27 cellular contexts compared by ENCODE assay signal in the genomic region with DNA sequence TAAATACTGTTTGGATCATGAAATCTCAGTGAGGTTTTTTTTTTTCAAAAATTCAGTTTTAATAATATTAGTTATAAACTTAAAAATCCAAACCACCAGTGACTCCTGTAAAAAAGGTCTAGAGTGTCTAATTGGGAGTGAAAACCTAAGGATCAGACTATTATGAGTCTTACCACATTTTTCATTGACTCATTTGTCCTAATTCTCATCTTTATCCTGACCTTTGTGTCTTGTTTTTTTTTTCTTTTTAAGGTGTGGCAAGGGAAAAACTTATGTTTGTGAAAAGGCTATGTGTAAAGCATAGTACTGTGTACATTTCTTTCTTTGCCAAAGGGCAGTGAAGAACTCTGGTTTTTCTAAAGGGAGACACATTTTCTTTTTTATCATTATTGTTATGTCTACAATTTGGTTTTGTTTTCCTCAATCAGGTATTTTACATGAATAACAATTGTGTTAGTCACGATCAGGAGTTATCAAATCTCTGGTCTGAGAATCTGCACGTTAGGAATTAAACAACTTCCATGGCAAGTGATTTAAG. TPM values are rescaled to one million over a fixed set of nuclear protein-coding genes. Genes with fewer than 3 reads are reported as not detected.
A peak's percentile ranks its signal among the peaks of the same experiment; 100 is the strongest.
DNase-seq lines count a peak whose midpoint lies in the region; ATAC-seq and TF ChIP-seq lines count a peak whose summit lies in the region.
"Had no signal": no experiment of that assay in that cellular context is flagged by ENCODE, and none has a peak within 500 bp of the region (broad histone marks: within the 10 kb centered on the region; RNA-seq: fewer than 3 reads in every experiment).

No MANE protein-coding gene starts in this region.

- H3K9me3 Mint-ChIP-seq in chondrocyte (ENCODE audit: low read depth) (no peaks in the 10 kb centered on the region), memory B cell (no peaks in the 10 kb centered on the region)
- H3K9me3 Mint-ChIP-seq: activated naive CD4-positive, alpha-beta T cell treated with anti-CD3 and anti-CD28 coated beads for 36 hours; activated T-helper 1 cell treated with anti-CD3 and anti-CD28 coated beads, Interleukin-12 subunit alpha, Interleukin-12 subunit beta, Interleukin-2, Interleukin-4 antibody, amounts not matched to agents 30 ng/mL and 10 ng/mL and 1 ng/mL, durations not matched to agents 14 hours and 24 hours and 36 hours; CD8-positive, alpha-beta memory T cell; H9; stimulated activated naive CD8-positive, alpha-beta T cell treated with anti-CD3 and anti-CD28 coated beads, Interleukin-15, amount 100 ng/mL, for 72 hours had no signal

- no peaks in the 10 kb centered on the region for H3K36me3 ChIP-seq in ACC112 (ENCODE audit: insufficient read depth, low read length)
- H3K36me3 ChIP-seq: BE2C, cardiac muscle cell, esophagus squamous epithelium, left lung, vagina had no signal

- no peak overlapping the region for H3K4me3 Mint-ChIP-seq in chondrocyte (ENCODE audit: unreplicated experiment)
- no peak overlapping the region for H3K4me3 Mint-ChIP-seq in memory B cell
- H3K4me3 Mint-ChIP-seq: activated naive CD4-positive, alpha-beta T cell treated with anti-CD3 and anti-CD28 coated beads for 36 hours; activated T-helper 1 cell treated with anti-CD3 and anti-CD28 coated beads, Interleukin-12 subunit alpha, Interleukin-12 subunit beta, Interleukin-2, Interleukin-4 antibody, amounts not matched to agents 30 ng/mL and 10 ng/mL and 1 ng/mL, durations not matched to agents 14 hours and 24 hours and 36 hours; CD8-positive, alpha-beta memory T cell; H9; stimulated activated naive CD8-positive, alpha-beta T cell treated with anti-CD3 and anti-CD28 coated beads, Interleukin-15, amount 100 ng/mL, for 72 hours had no signal

- H2AFZ ChIP-seq in ACC112 (ENCODE audit: low read length, unreplicated experiment), result no peak overlapping the region

- no peaks in the 10 kb centered on the region for H3K79me2 ChIP-seq in ACC112 (ENCODE audit: control insufficient read depth, insufficient read depth, low read length, unreplicated experiment)

- ATAC-seq in memory B cell (ENCODE audit: low read depth) (no peak), HG03108 (IDR thresholded peaks at IDR 0.05; ENCODE audit: unreplicated experiment) (no peak), HG03442 (IDR thresholded peaks at IDR 0.05; ENCODE audit: unreplicated experiment) (no peak)
- ATAC-seq: activated CD4-positive, CD25-positive, alpha-beta regulatory T cell treated with anti-CD3 and anti-CD28 coated beads, Interleukin-2, amount 50 U/mL, for 24 hours; left lung; Panc1; psoas muscle; stimulated activated naive CD8-positive, alpha-beta T cell treated with anti-CD3 and anti-CD28 coated beads, Interleukin-15, amount 100 ng/mL, for 72 hours had no signal

- H3K4me3 ChIP-seq in ACC112 (ENCODE audit: low read depth, low read length), result no peak overlapping the region
- H3K4me3 ChIP-seq: cardiac muscle cell, esophagus squamous epithelium, left lung, psoas muscle, vagina had no signal

- H3K27me3 Mint-ChIP-seq in chondrocyte (ENCODE audit: low read depth) (no peaks in the 10 kb centered on the region), memory B cell (no peaks in the 10 kb centered on the region)
- H3K27me3 Mint-ChIP-seq: CD8-positive, alpha-beta memory T cell; stimulated activated naive CD8-positive, alpha-beta T cell treated with anti-CD3 and anti-CD28 coated beads, Interleukin-15, amount 100 ng/mL, for 72 hours had no signal

- no peaks in the 10 kb centered on the region for H3K27me3 ChIP-seq in ACC112 (ENCODE audit: insufficient read depth, low read length)
- H3K27me3 ChIP-seq: BE2C, cardiac muscle cell, esophagus squamous epithelium, left lung, vagina had no signal

- H3K4me1 ChIP-seq in ACC112 (ENCODE audit: control insufficient read depth, insufficient read depth, low read length, unreplicated experiment), result peaks cover 51% of the 10 kb centered on the region
- H3K4me1 ChIP-seq: left lung, psoas muscle had no signal

- H3K27ac Mint-ChIP-seq in chondrocyte (ENCODE audit: unreplicated experiment) (peak overlapping the region; percentile 55), memory B cell (peak overlapping the region; percentile 45)
- H3K27ac Mint-ChIP-seq: activated naive CD4-positive, alpha-beta T cell treated with anti-CD3 and anti-CD28 coated beads for 36 hours; activated T-helper 1 cell treated with anti-CD3 and anti-CD28 coated beads, Interleukin-12 subunit alpha, Interleukin-12 subunit beta, Interleukin-2, Interleukin-4 antibody, amounts not matched to agents 30 ng/mL and 10 ng/mL and 1 ng/mL, durations not matched to agents 14 hours and 24 hours and 36 hours; CD8-positive, alpha-beta memory T cell; H9; stimulated activated naive CD8-positive, alpha-beta T cell treated with anti-CD3 and anti-CD28 coated beads, Interleukin-15, amount 100 ng/mL, for 72 hours had no signal

- H3K36me3 Mint-ChIP-seq in chondrocyte (ENCODE audit: low read depth) (no peaks in the 10 kb centered on the region), memory B cell (peaks cover 8% of the 10 kb centered on the region)

- DNase-seq in LHCN-M2 (ENCODE audit: low read depth) (peak; percentile 49), chondrocyte (ENCODE audit: low spot score) (no peak), memory B cell (ENCODE audit: low spot score in 2 of 2) (no peak), HPDE6-E6E7 (ENCODE audit: extremely low spot score) (no peak), HuH-7.5 (ENCODE audit: low spot score) (no peak)
- DNase-seq: activated CD4-positive, alpha-beta T cell treated with anti-CD3 and anti-CD28 coated beads, Interleukin-2, amount 50 U/mL, for 48 hours; activated naive CD4-positive, alpha-beta T cell treated with anti-CD3 and anti-CD28 coated beads for 36 hours; amniotic stem cell; BE2C; CD8-positive, alpha-beta memory T cell; cortex of kidney; esophagus squamous epithelium; H9; left lung; NCI-H1092; NCI-H187; psoas muscle; stimulated activated CD8-positive, alpha-beta memory T cell treated with anti-CD3 and anti-CD28 coated beads, Interleukin-4, amount 100 ng/mL, for 48 hours; stimulated activated naive CD8-positive, alpha-beta T cell treated with anti-CD3 and anti-CD28 coated beads, Interleukin-15, amount 100 ng/mL, for 72 hours had no signal

- no peak for TF ChIP-seq CTCF in chondrocyte (IDR thresholded peaks at IDR 0.05)

- peak overlapping the region; percentile 29; the same call in 1 of the 2 replicates for H3K27ac ChIP-seq in ACC112 (ENCODE audit: low read depth, low read length)
- H3K27ac ChIP-seq: cardiac muscle cell, esophagus squamous epithelium, left lung, psoas muscle, vagina had no signal

- H3K4me1 Mint-ChIP-seq in chondrocyte (ENCODE audit: low read depth), result peaks cover 56% of the 10 kb centered on the region
- H3K4me1 Mint-ChIP-seq in memory B cell, result peaks cover 2% of the 10 kb centered on the region
- H3K4me1 Mint-ChIP-seq: CD8-positive, alpha-beta memory T cell; H9; stimulated activated naive CD8-positive, alpha-beta T cell treated with anti-CD3 and anti-CD28 coated beads, Interleukin-15, amount 100 ng/mL, for 72 hours had no signal

RNA-seq across cellular contexts. Expression of gene RHBDD1, which starts 52.6 kb away (rescaled TPM):
- total RNA-seq in LHCN-M2 (2014; rRNA removed), result 4.4 and 6.6 TPM in 2 replicates
- polyA plus RNA-seq in LHCN-M2 (2012), result 9.0 TPM
- 28.8 to 33.6 TPM (median 30.0 TPM) in 3 replicates for total RNA-seq in chondrocyte
